In genomic region chr10:22637491-22637890, GRCh38 we compare ENCODE assay signal across 25 cellular contexts.
DNase-seq lines count a peak whose midpoint lies in the region; ATAC-seq, FAIRE-seq and TF ChIP-seq lines count a peak whose summit lies in the region.
"Had no signal": no experiment of that assay in that cellular context is flagged by ENCODE, and none has a peak within 500 bp of the region (broad histone marks: within the 10 kb centered on the region; RNA-seq: fewer than 3 reads in every experiment).

No MANE protein-coding gene starts in this region.

- CTCF ChIA-PET in CD4-positive, alpha-beta T cell (lab: Charles Lee) = interaction anchor here (1.2 kb wide), 1 partner anchor 21 kb away, joined by 3 read pairs; no protein-coding TSS in a partner anchor
- CTCF ChIA-PET in activated B cell treated with CpG ODN at 0.5 μM for 24 hours (lab: Charles Lee) = no interaction called here

- TF ChIP-seq CTCF in CD4-positive, alpha-beta T cell (IDR thresholded peaks at IDR 0.05) = no peak
- no peak for TF ChIP-seq CTCF in activated B cell treated with CpG ODN at 0.5 μM for 24 hours (IDR thresholded peaks at IDR 0.05)

- peaks cover 97% of the 10 kb centered on the region for H3K4me1 Mint-ChIP-seq in CD4-positive, alpha-beta T cell (ENCODE audit: low read depth)
- H3K4me1 Mint-ChIP-seq in activated B cell treated with CpG ODN at 0.5 μM for 24 hours = peaks cover 76% of the 10 kb centered on the region
- peaks cover 49 to 77% (median 68%) of the 10 kb centered on the region in 3 donors for H3K4me1 Mint-ChIP-seq in naive B cell
- H3K4me1 Mint-ChIP-seq: endodermal cell had no signal

- no peaks in the 10 kb centered on the region for H3K27me3 ChIP-seq in CD4-positive, alpha-beta T cell (ENCODE audit: control insufficient read depth, insufficient read depth, low read length)
- H3K27me3 ChIP-seq: left lung, SJSA1, tibial artery had no signal

- TF ChIP-seq POLR2A in GM12892 (IDR thresholded peaks at IDR 0.05; ENCODE audit: low read depth, low read length) = no peak

- ATAC-seq in CD4-positive, alpha-beta T cell (ENCODE audit: poor library complexity) = no peak
- ATAC-seq in activated B cell treated with CpG ODN at 0.5 μM for 24 hours (ENCODE audit: low read depth) (no peak), naive B cell (ENCODE audit: low read depth in 2 of 2) (peak in 1 of 2 donors; percentile 12), GM19023 (IDR thresholded peaks at IDR 0.05; ENCODE audit: unreplicated experiment) (no peak)
- ATAC-seq: left lung, PC-3 had no signal

- H3K9me3 ChIP-seq in CD4-positive, alpha-beta T cell (ENCODE audit: control insufficient read depth, low read length) = no peaks in the 10 kb centered on the region
- H3K9me3 ChIP-seq: left lung, SJSA1, tibial artery had no signal

- H3K27ac Mint-ChIP-seq in CD4-positive, alpha-beta T cell = peak overlapping the region; percentile 90
- H3K27ac Mint-ChIP-seq in activated B cell treated with CpG ODN at 0.5 μM for 24 hours (peak overlapping the region; percentile 86), naive B cell (peak overlapping the region in 4 of 6 donors; percentile 30 to 93 (median 87))
- H3K27ac Mint-ChIP-seq: endodermal cell had no signal

- H3K27ac ChIP-seq in CD4-positive, alpha-beta T cell (ENCODE audit: low read depth, low read length) = no peak overlapping the region
- H3K27ac ChIP-seq: left lung, SJSA1, tibial artery had no signal

- no peaks in the 10 kb centered on the region for H3K9me3 Mint-ChIP-seq in CD4-positive, alpha-beta T cell
- H3K9me3 Mint-ChIP-seq in activated B cell treated with CpG ODN at 0.5 μM for 24 hours (peaks cover 2% of the 10 kb centered on the region), naive B cell (peaks cover 0 to 8% (median 2%) of the 10 kb centered on the region in 7 donors)
- H3K9me3 Mint-ChIP-seq: endodermal cell had no signal

- no peaks in the 10 kb centered on the region for H3K27me3 Mint-ChIP-seq in CD4-positive, alpha-beta T cell
- H3K27me3 Mint-ChIP-seq in activated B cell treated with CpG ODN at 0.5 μM for 24 hours (no peaks in the 10 kb centered on the region), naive B cell (no peaks in the 10 kb centered on the region)

- intact Hi-C loops in CD4-positive, alpha-beta T cell (cut with DNase I, micrococcal nuclease) = no loop called here
- intact Hi-C loops in activated B cell treated with CpG ODN at 0.5 μM for 24 hours (cut with micrococcal nuclease) = no loop called here

- no peak overlapping the region for H3K4me3 Mint-ChIP-seq in CD4-positive, alpha-beta T cell
- H3K4me3 Mint-ChIP-seq in activated B cell treated with CpG ODN at 0.5 μM for 24 hours = no peak overlapping the region
- H3K4me3 Mint-ChIP-seq in naive B cell = peak overlapping the region in 2 of 8 donors; percentile 8 to 9
- H3K4me3 Mint-ChIP-seq: endodermal cell had no signal

- FAIRE-seq in GM12892 (lab: Jason Lieb, UNC) = peak; percentile 87
- FAIRE-seq: astrocyte had no signal

- H3K36me3 Mint-ChIP-seq in CD4-positive, alpha-beta T cell (ENCODE audit: low read depth) = peaks cover 36% of the 10 kb centered on the region
- H3K36me3 Mint-ChIP-seq in activated B cell treated with CpG ODN at 0.5 μM for 24 hours (ENCODE audit: low read depth) (peaks cover 20% of the 10 kb centered on the region), naive B cell (peaks cover 13 to 24% of the 10 kb centered on the region in 2 donors)

- POLR2A ChIA-PET in CD4-positive, alpha-beta T cell (lab: Charles Lee) = interaction anchor here (0.5 to 1.5 kb wide), 3 partner anchors 9 to 44 kb away, joined by 3 to 6 read pairs (median 5); no protein-coding TSS in a partner anchor
- POLR2A ChIA-PET in activated B cell treated with CpG ODN at 0.5 μM for 24 hours (lab: Charles Lee) = interaction anchor here (0.5 kb wide), 1 partner anchor 72 kb away, joined by 6 read pairs; no protein-coding TSS in a partner anchor

- DNase-seq in CD4-positive, alpha-beta T cell = no peak
- DNase-seq in GM12892 (ENCODE audit: insufficient read length) = no peak
- DNase-seq in activated B cell treated with CpG ODN at 0.5 μM for 24 hours = no peak
- DNase-seq in naive B cell = no peak
- DNase-seq in SW480 (ENCODE audit: low spot score) = no peak
- no peak for DNase-seq in NCI-H146 treated with DMSO at 0.1 percent for 48 hours (lab: John Stamatoyannopoulos, UW; ENCODE audit: unreplicated experiment)
- DNase-seq in NCI-H1105 (lab: John Stamatoyannopoulos, UW) = no peak
- DNase-seq: activated CD4-positive, CD25-positive, alpha-beta regulatory T cell treated with anti-CD3 and anti-CD28 coated beads, Interleukin-2, amount 50 U/mL, for 72 hours; activated CD8-positive, alpha-beta memory T cell treated with anti-CD3 and anti-CD28 coated beads, Interleukin-2, amount 50 U/mL, for 4 hours; activated naive CD4-positive, alpha-beta T cell; endodermal cell; glutamatergic neuron; HCEC 1CT; left lung; NCI-H1436 treated with DMSO at 0.1 percent for 48 hours; NCI-H2171; NCI-H526 treated with DMSO at 0.1 percent for 48 hours; occipital lobe; PC-3; stimulated activated CD4-positive, alpha-beta T cell treated with anti-CD3 and anti-CD28 coated beads, Interleukin-12 subunit alpha, Interleukin-12 subunit beta, amount 100 ng/mL, for 4 hours; T-helper 9 cell; tibial artery had no signal
